9 cellular contexts compared by ENCODE assay signal in the genomic region with DNA sequence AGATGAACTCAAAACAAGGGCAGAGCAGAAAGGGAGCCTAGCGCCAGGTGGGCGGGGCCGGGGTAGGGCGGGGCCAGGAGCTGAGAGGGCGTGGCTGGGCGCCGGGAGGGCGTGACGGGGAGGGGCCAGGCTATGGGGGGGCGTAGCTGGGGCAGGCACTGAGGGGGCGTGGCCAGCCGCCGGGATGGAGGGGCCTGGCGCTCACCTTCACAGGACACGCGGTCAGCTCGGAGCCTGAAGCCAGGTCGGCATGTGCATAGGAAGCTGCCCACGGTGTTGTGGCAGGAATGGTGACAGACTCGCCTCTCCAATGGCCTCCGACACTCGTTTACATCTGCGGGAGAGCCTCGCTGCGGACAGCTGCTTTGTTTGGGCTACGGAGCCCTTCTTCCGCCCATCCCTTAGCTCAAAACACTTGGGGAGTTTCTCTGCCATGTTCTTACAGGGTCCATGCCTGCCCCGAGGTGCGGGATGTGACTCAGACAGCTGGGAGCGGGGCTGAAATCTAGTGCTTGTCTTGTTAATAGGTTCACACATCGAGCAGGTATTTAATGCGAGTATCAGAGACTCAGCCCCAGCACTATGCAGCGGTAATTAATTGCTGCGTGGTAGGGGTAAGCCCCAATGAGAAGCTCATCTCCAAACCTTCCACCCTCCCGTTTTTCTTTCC. TPM values are rescaled to one million over a fixed set of nuclear protein-coding genes. Genes with fewer than 3 reads are reported as not detected.
A peak's percentile ranks its signal among the peaks of the same experiment; 100 is the strongest.
DNase-seq lines count a peak whose midpoint lies in the region; ATAC-seq, FAIRE-seq and TF ChIP-seq lines count a peak whose summit lies in the region.
"Had no signal": no experiment of that assay in that cellular context is flagged by ENCODE, and none has a peak within 500 bp of the region (broad histone marks: within the 10 kb centered on the region; RNA-seq: fewer than 3 reads in every experiment).

No MANE protein-coding gene starts in this region.

- H3K27me3 ChIP-seq in Panc1 (ENCODE audit: control insufficient read depth, insufficient read depth, low read length) = no peaks in the 10 kb centered on the region
- H3K27me3 ChIP-seq in endodermal cell (ENCODE audit: control insufficient read depth, insufficient read depth, low read length, poor library complexity, severe bottlenecking) = no peaks in the 10 kb centered on the region
- H3K27me3 ChIP-seq in pancreas = no peaks in the 10 kb centered on the region

- H3K36me3 Mint-ChIP-seq in endodermal cell (ENCODE audit: low read depth) = peaks cover 33% of the 10 kb centered on the region

- DNase-seq in GM12865 (ENCODE audit: low read depth) (peak; percentile 47), Panc1 (ENCODE audit: low read depth, low spot score) (no peak), endodermal cell (peak; percentile 97), pancreas (peak in 5 of 6 donors; percentile 53 to 83 (median 63)), H4 (ENCODE audit: low spot score) (no peak), KBM-7 (no peak)

- H3K27me3 Mint-ChIP-seq in endodermal cell (ENCODE audit: insufficient read depth) = peaks cover 13% of the 10 kb centered on the region

- POLR2A ChIA-PET in Panc1 (lab: Charles Lee) = no interaction called here

- no peak overlapping the region for H3K9ac ChIP-seq in endodermal cell (ENCODE audit: extremely low read depth, low read length, poor library complexity, severe bottlenecking)

- in situ Hi-C loops in Panc1 (cut with HindIII; ENCODE audit: low pct_unique_long_range_greater_than_20kb, low sequenced_read_pairs) (no loop called here), KBM-7 (cut with MboI; ENCODE audit: low pct_unique_long_range_greater_than_20kb, low sequenced_read_pairs) (no loop called here)

- no TSS peak for BruUV-seq in Panc1 (replicated peaks; lab: Mats Ljungman, UMichigan)

- H3K9me3 ChIP-seq in Panc1 (ENCODE audit: control insufficient read depth, insufficient read depth, low read depth, low read length) (no peaks in the 10 kb centered on the region), endodermal cell (ENCODE audit: control insufficient read depth, low read length) (peaks cover 7% of the 10 kb centered on the region), pancreas (no peaks in the 10 kb centered on the region)

- H3K4me3 Mint-ChIP-seq in endodermal cell = peak overlapping the region; percentile 30

- no peak for TF ChIP-seq CTCF in GM12865 (IDR thresholded peaks at IDR 0.05; ENCODE audit: insufficient read depth, low read depth, low read length, missing control alignments)
- TF ChIP-seq CTCF in Panc1 (IDR thresholded peaks at IDR 0.05) = no peak
- no peak for TF ChIP-seq CTCF in endodermal cell (conservative IDR thresholded peaks at IDR 0.05)
- no peak for TF ChIP-seq CTCF in pancreas (IDR thresholded peaks at IDR 0.05)

- intact Hi-C loops in Panc1 (cut with micrococcal nuclease; ENCODE audit: unreplicated experiment) (no loop called here), pancreas (cut with DNase I) (no loop called here)

- no peak overlapping the region for H3K4me3 ChIP-seq in GM12865 (ENCODE audit: low read depth, low read length)
- H3K4me3 ChIP-seq in Panc1 (ENCODE audit: low read depth in 2 of 2, low read length in 2 of 2) = peak overlapping the region; percentile 42 to 64
- no peak overlapping the region for H3K4me3 ChIP-seq in endodermal cell (ENCODE audit: low read length)
- H3K4me3 ChIP-seq in pancreas = no peak overlapping the region

- H3K4me1 ChIP-seq in Panc1 (ENCODE audit: control insufficient read depth, insufficient read depth, low read length) (0 out of 2 replicates have a peak, but pooled peaks cover 3% of the 10 kb centered on the region), endodermal cell (ENCODE audit: control insufficient read depth, insufficient read depth, low read length) (no peaks in the 10 kb centered on the region), pancreas (no peaks in the 10 kb centered on the region)

- no peaks in the 10 kb centered on the region for H3K36me3 ChIP-seq in Panc1 (ENCODE audit: control insufficient read depth, insufficient read depth, low read length)
- H3K36me3 ChIP-seq in endodermal cell (ENCODE audit: control insufficient read depth, insufficient read depth, low read length) = peaks cover 11% of the 10 kb centered on the region
- no peaks in the 10 kb centered on the region for H3K36me3 ChIP-seq in pancreas

- H3K27ac ChIP-seq in Panc1 (ENCODE audit: low read length) = no peak overlapping the region
- H3K27ac ChIP-seq in endodermal cell (ENCODE audit: low read depth, low read length) = no peak overlapping the region
- no peak overlapping the region for H3K27ac ChIP-seq in pancreas

- no peak overlapping the region for H3K27ac Mint-ChIP-seq in endodermal cell
- H3K27ac Mint-ChIP-seq: brain had no signal

- ATAC-seq in Panc1 = peak; percentile 95
- ATAC-seq in pancreas = peak; percentile 72 to 100 (median 92)
- no peak for ATAC-seq in GM21576 (IDR thresholded peaks at IDR 0.05; ENCODE audit: unreplicated experiment)
- no peak for ATAC-seq in GM19452 (IDR thresholded peaks at IDR 0.05; ENCODE audit: unreplicated experiment)

- H3K9me3 Mint-ChIP-seq in endodermal cell = peaks cover 5% of the 10 kb centered on the region
- H3K9me3 Mint-ChIP-seq: brain had no signal

- no peak for FAIRE-seq in pancreas (lab: Jason Lieb, UNC)

- peaks cover 9% of the 10 kb centered on the region for H3K4me1 Mint-ChIP-seq in endodermal cell

- CTCF ChIA-PET in Panc1 (lab: Charles Lee) = interaction anchor here (0.6 to 0.7 kb wide), 2 partner anchors 9 to 28 kb away, joined by 4 to 9 read pairs; no protein-coding TSS in a partner anchor

- 37 to 44% methylated on average over 15 to 35 of the region's 35 CpGs for WGBS in endodermal cell (ENCODE audit: insufficient coverage in 1 of 2, insufficient read length in 1 of 2), 2 experiments
- 39 to 40% methylated on average over 30 to 35 of the region's 35 CpGs for WGBS in pancreas, 2 donors

RNA-seq across cellular contexts. Expression of a gene that starts 13.4 kb away (rescaled TPM):
- 0.51 TPM for total RNA-seq in Panc1 (2021; ENCODE audit: unreplicated experiment)
- 0.16 TPM for polyA plus RNA-seq in Panc1 (2012; ENCODE audit: insufficient read length)
- 10 to 100 TPM in 1 of 2 donors, 1 to 10 TPM in 1; 7.2 to 13.3 TPM for total RNA-seq in endodermal cell
- 10.2 TPM for polyA plus RNA-seq in endodermal cell (2013, experiment 1 of 2)
- polyA plus RNA-seq in endodermal cell (2013, experiment 2 of 2) = 8.3 TPM
- total RNA-seq in pancreas = under 1 TPM; 0.16 to 0.90 (median 0.30) TPM
- under 1 TPM; 0.72 to 0.77 TPM for polyA plus RNA-seq in pancreas
- 0.35 TPM in 1 of 2 replicates, not detected in the other for total RNA-seq in H4 (2014; rRNA removed; shearing (Covaris generic))

RNA-seq across cellular contexts. Expression of a gene that starts 40.7 kb away (rescaled TPM):
- total RNA-seq in Panc1 (2021; ENCODE audit: unreplicated experiment) (not detected), endodermal cell (under 1 TPM; 0.75 to 0.93 TPM), pancreas (under 1 TPM in 4 of 6 donors, not detected in 2; 0.31 to 0.83 (median 0.60) TPM)
- not detected for polyA plus RNA-seq in Panc1 (2012; ENCODE audit: insufficient read length)
- polyA plus RNA-seq in endodermal cell (2013, experiment 1 of 2) = 0.25 TPM
- 0.54 TPM for polyA plus RNA-seq in endodermal cell (2013, experiment 2 of 2)
- polyA plus RNA-seq in pancreas = under 1 TPM; 0.27 to 0.70 TPM
- not detected in 2 replicates for total RNA-seq in H4 (2014; rRNA removed; shearing (Covaris generic))

RNA-seq across cellular contexts. Expression of a gene that starts 51.2 kb away (rescaled TPM):
- total RNA-seq in Panc1 (2021; ENCODE audit: unreplicated experiment) (217 TPM), endodermal cell (100 to 1,000 TPM; 244 to 251 TPM), pancreas (10 to 100 TPM; 62.8 to 84.4 (median 74.5) TPM)
- 134 TPM for polyA plus RNA-seq in Panc1 (2012; ENCODE audit: insufficient read length)
- polyA plus RNA-seq in endodermal cell (2013, experiment 1 of 2) = 177 TPM
- 161 TPM for polyA plus RNA-seq in endodermal cell (2013, experiment 2 of 2)
- 10 to 100 TPM; 50.9 to 83.8 TPM for polyA plus RNA-seq in pancreas
- 119 and 145 TPM in 2 replicates for total RNA-seq in H4 (2014; rRNA removed; shearing (Covaris generic))

RNA-seq across cellular contexts. Expression of a gene that starts 51.3 kb away (rescaled TPM):
- total RNA-seq in Panc1 (2021; ENCODE audit: unreplicated experiment) (79.6 TPM), endodermal cell (100 to 1,000 TPM in 1 of 2 donors, 10 to 100 TPM in 1; 93.7 to 116 TPM), pancreas (10 to 100 TPM; 25.6 to 40.6 (median 32.9) TPM)
- polyA plus RNA-seq in Panc1 (2012; ENCODE audit: insufficient read length) = 82.2 TPM
- 54.4 TPM for polyA plus RNA-seq in endodermal cell (2013, experiment 1 of 2)
- polyA plus RNA-seq in endodermal cell (2013, experiment 2 of 2) = 47.1 TPM
- 10 to 100 TPM; 40.7 to 66.7 TPM for polyA plus RNA-seq in pancreas
- total RNA-seq in H4 (2014; rRNA removed; shearing (Covaris generic)) = 15.1 and 17.0 TPM in 2 replicates

RNA-seq across cellular contexts. Expression of a gene that starts 59.6 kb away (rescaled TPM):
- total RNA-seq in Panc1 (2021; ENCODE audit: unreplicated experiment) = not detected
- polyA plus RNA-seq in Panc1 (2012; ENCODE audit: insufficient read length) = not detected
- under 1 TPM in 1 of 2 donors, not detected in 1; 0.62 TPM for total RNA-seq in endodermal cell
- polyA plus RNA-seq in endodermal cell (2013, experiment 1 of 2) = 0.21 TPM
- polyA plus RNA-seq in endodermal cell (2013, experiment 2 of 2) = not detected
- 1 to 10 TPM in 4 of 6 donors, under 1 TPM in 1, not detected in 1; 0.16 to 2.9 (median 2.2) TPM for total RNA-seq in pancreas
- polyA plus RNA-seq in pancreas = 1 to 10 TPM in 1 of 2 donors, under 1 TPM in 1; 0.95 to 4.6 TPM
- not detected in 2 replicates for total RNA-seq in H4 (2014; rRNA removed; shearing (Covaris generic))

Comparison
In these comparisons a context has a peak if more than half of its experiments do, and no peak if none do; other contexts are left out.
1. DNase-seq: peak in GM12865 (single experiment), endodermal cell (single experiment) and pancreas (5 of 6); none in Panc1 (single experiment), H4 (single experiment) and KBM-7 (single experiment).
2. H3K4me3 ChIP-seq: peak in Panc1 (2 of 2); none in GM12865 (single experiment), endodermal cell (single experiment) and pancreas (0 of 4).
3. ATAC-seq: peak in Panc1 (single experiment) and pancreas (4 of 4); none in GM21576 (single experiment) and GM19452 (single experiment).